11 cellular contexts compared by ENCODE assay signal in the genomic region with DNA sequence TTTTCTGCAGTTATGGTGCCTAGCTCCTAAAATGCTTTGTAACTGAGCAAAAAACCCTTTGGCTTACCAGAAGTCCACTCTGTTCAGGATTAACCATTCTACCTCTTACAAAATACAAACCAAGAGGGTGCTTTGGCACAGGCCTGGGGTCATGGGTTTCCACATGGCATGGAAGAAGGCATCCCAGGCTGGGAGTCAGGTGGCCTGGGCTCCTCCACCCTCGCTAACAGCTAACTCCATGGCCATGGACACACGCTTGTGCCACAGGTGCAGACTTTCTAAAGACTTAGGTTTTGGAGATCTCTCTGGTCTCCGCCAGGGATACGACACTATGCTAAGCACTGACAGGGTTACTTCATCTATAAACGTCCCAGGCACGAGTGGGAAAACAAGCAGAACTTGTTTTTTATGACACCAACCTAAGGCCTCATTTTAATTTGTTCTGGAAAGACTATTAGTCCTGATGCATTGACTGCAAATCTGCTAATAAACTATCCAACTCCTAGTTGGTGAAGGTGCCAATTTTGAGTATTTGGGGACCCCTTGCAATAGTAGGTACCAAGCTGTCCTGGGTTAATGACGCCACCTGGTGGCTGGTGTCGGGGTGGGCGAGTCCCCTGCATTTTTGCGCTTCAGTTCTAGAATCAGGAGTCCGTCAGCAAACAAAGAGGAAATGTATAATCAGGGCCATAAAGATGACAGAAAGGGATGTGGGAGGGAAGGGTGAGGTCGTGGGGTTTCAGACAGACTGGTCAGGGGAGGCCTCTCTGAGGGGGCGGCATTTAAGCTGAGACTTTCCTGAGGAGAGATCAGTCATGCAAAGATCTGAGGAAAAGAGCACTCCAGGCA. TPM values are rescaled to one million over a fixed set of nuclear protein-coding genes. Genes with fewer than 3 reads are reported as not detected.
DNase-seq lines count a peak whose midpoint lies in the region; ATAC-seq and TF ChIP-seq lines count a peak whose summit lies in the region.
"Had no signal": no experiment of that assay in that cellular context is flagged by ENCODE, and none has a peak within 500 bp of the region (broad histone marks: within the 10 kb centered on the region; RNA-seq: fewer than 3 reads in every experiment).

No MANE protein-coding gene starts in this region.

- no peak overlapping the region for H3K4me3 ChIP-seq in AG10803 (ENCODE audit: low read length)
- no peak overlapping the region for H3K4me3 ChIP-seq in SJCRH30
- no peak overlapping the region for H3K4me3 ChIP-seq in GM23248
- no peak overlapping the region for H3K4me3 ChIP-seq in body of pancreas
- H3K4me3 ChIP-seq: gastroesophageal sphincter had no signal

- no peaks in the 10 kb centered on the region for H3K79me2 ChIP-seq in GM23248 (ENCODE audit: insufficient read depth)

- no peaks in the 10 kb centered on the region for H3K9me2 ChIP-seq in GM23248 (ENCODE audit: insufficient read depth)

- no peak overlapping the region for H3K9ac ChIP-seq in GM23248

- H3K4me1 ChIP-seq in SJCRH30 (peaks cover 26% of the 10 kb centered on the region), GM23248 (ENCODE audit: insufficient read depth) (no peaks in the 10 kb centered on the region), body of pancreas (no peaks in the 10 kb centered on the region)
- H3K4me1 ChIP-seq: gastroesophageal sphincter had no signal

- no peak overlapping the region for H3K27ac ChIP-seq in SJCRH30
- H3K27ac ChIP-seq in GM23248 = no peak overlapping the region
- no peak overlapping the region for H3K27ac ChIP-seq in body of pancreas
- H3K27ac ChIP-seq: gastroesophageal sphincter had no signal

- H3K9me3 ChIP-seq in SJCRH30 (replicated peaks) = no peaks in the 10 kb centered on the region
- no peaks in the 10 kb centered on the region for H3K9me3 ChIP-seq in GM23248 (ENCODE audit: low read depth)
- no peaks in the 10 kb centered on the region for H3K9me3 ChIP-seq in body of pancreas
- H3K9me3 ChIP-seq: gastroesophageal sphincter had no signal

- H3K27me3 ChIP-seq in SJCRH30 = no peaks in the 10 kb centered on the region
- H3K27me3 ChIP-seq in GM23248 (replicated peaks; ENCODE audit: insufficient read depth) = no peaks in the 10 kb centered on the region
- no peaks in the 10 kb centered on the region for H3K27me3 ChIP-seq in body of pancreas
- H3K27me3 ChIP-seq: gastroesophageal sphincter had no signal

- H2AFZ ChIP-seq in GM23248 = no peak overlapping the region

- H3K4me2 ChIP-seq in GM23248 (ENCODE audit: unreplicated experiment) = no peak overlapping the region

- intact Hi-C loops in body of pancreas (cut with DNase I) = loop anchor here (10.0 kb wide), 2 partner anchors 185 to 235 kb away; no protein-coding TSS in a partner anchor

- DNase-seq in AG10803 (ENCODE audit: low read depth) = no peak
- DNase-seq in SJCRH30 = peak; percentile 49 to 65
- peak; percentile 76 for DNase-seq in iPS-NIHi11 (ENCODE audit: low spot score)
- DNase-seq in GM23248 = no peak
- DNase-seq in body of pancreas = no peak
- DNase-seq in NCI-H187 treated with DMSO at 0.1 percent for 48 hours (lab: John Stamatoyannopoulos, UW) = no peak
- DNase-seq in cerebellar cortex (ENCODE audit: low spot score) = no peak
- DNase-seq: activated effector memory CD4-positive, alpha-beta T cell treated with anti-CD3 and anti-CD28 coated beads, Interleukin-2, amount 50 U/mL, for 16 hours; naive thymus-derived CD4-positive, alpha-beta T cell had no signal

- in situ Hi-C loops in GM23248 (cut with MboI) = no loop called here

- ATAC-seq in body of pancreas = no peak
- ATAC-seq: gastroesophageal sphincter; naive thymus-derived CD4-positive, alpha-beta T cell had no signal

- H3K36me3 ChIP-seq in SJCRH30 (no peaks in the 10 kb centered on the region), GM23248 (ENCODE audit: low read depth) (no peaks in the 10 kb centered on the region), body of pancreas (replicated peaks in 1 of 2; ENCODE audit: insufficient read depth in 1 of 2, low read depth in 2 of 2) (no peaks in the 10 kb centered on the region)
- H3K36me3 ChIP-seq: gastroesophageal sphincter had no signal

- no peaks in the 10 kb centered on the region for H4K20me1 ChIP-seq in GM23248 (ENCODE audit: insufficient read depth)

- no peaks in the 10 kb centered on the region for H3F3A ChIP-seq in GM23248 (ENCODE audit: insufficient read depth)

- TF ChIP-seq POLR2A in body of pancreas (IDR thresholded peaks at IDR 0.05) = no peak

- TF ChIP-seq CTCF in AG10803 (conservative IDR thresholded peaks at IDR 0.05; ENCODE audit: low read length) (peak; percentile 39), GM12872 (IDR thresholded peaks at IDR 0.05; ENCODE audit: insufficient read depth, low read depth, low read length) (peak; percentile 45), body of pancreas (IDR thresholded peaks at IDR 0.05) (peak in 1 of 7 experiments; percentile 8)

- WGBS in GM23248 (ENCODE audit: low coverage in 1 of 2, low lambda C conversion rate in 2 of 2, missing lambda C conversion rate in 2 of 2), 2 experiments = 73 to 78% methylated on average over 13 of the region's 13 CpGs
- WGBS in body of pancreas, 2 donors = 57 to 67% methylated on average over 13 of the region's 13 CpGs

RNA-seq across cellular contexts. Expression of a gene that starts 10.3 kb away (rescaled TPM):
- 148 and 154 TPM in 2 replicates for total RNA-seq in SJCRH30 (2014; rRNA removed; shearing (Covaris generic))
- 5.8 and 9.9 TPM in 2 replicates for total RNA-seq in GM23248 (2014; rRNA removed; shearing (Covaris generic))
- polyA plus RNA-seq in GM23248 (2016; fragmentation: Nextera tagmentation; extraction: Ambion mirVana) = 4.8 TPM in 2 replicates
- 10 to 100 TPM; 19.5 to 33.9 TPM for total RNA-seq in body of pancreas
- total RNA-seq: naive thymus-derived CD4-positive, alpha-beta T cell had no signal
- polyA plus RNA-seq: naive thymus-derived CD4-positive, alpha-beta T cell had no signal

RNA-seq across cellular contexts. Expression of a gene that starts 49.8 kb away (rescaled TPM):
- total RNA-seq in SJCRH30 (2014; rRNA removed; shearing (Covaris generic)) = 5.5 and 5.8 TPM in 2 replicates
- 6.2 and 6.8 TPM in 2 replicates for total RNA-seq in GM23248 (2014; rRNA removed; shearing (Covaris generic))
- polyA plus RNA-seq in GM23248 (2016; fragmentation: Nextera tagmentation; extraction: Ambion mirVana) = 5.9 and 6.4 TPM in 2 replicates
- 10 to 100 TPM; 12.2 to 14.0 TPM for total RNA-seq in body of pancreas
- polyA plus RNA-seq: naive thymus-derived CD4-positive, alpha-beta T cell had no signal

Comparison
In these comparisons a context has a peak if more than half of its experiments do, and no peak if none do; other contexts are left out.
1. DNase-seq: peak in SJCRH30 (2 of 2) and iPS-NIHi11 (single experiment); none in AG10803 (single experiment), GM23248 (single experiment), body of pancreas (0 of 4), NCI-H187 treated with DMSO at 0.1 percent for 48 hours (single experiment) and cerebellar cortex (single experiment).